19 cellular contexts compared by ENCODE assay signal in genomic region chr1:204852854-204853253, GRCh38. TPM values are rescaled to one million over a fixed set of nuclear protein-coding genes. Genes with fewer than 3 reads are reported as not detected.
DNase-seq lines count a peak whose midpoint lies in the region; ATAC-seq lines count a peak whose summit lies in the region.
"Had no signal": no experiment of that assay in that cellular context is flagged by ENCODE, and none has a peak within 500 bp of the region (broad histone marks: within the 10 kb centered on the region; RNA-seq: fewer than 3 reads in every experiment).

No MANE protein-coding gene starts in this region.

- intact Hi-C loops in cardiac septum (cut with DNase I) = no loop called here
- intact Hi-C loops in left cardiac atrium (cut with DNase I) = no loop called here
- intact Hi-C loops in sciatic nerve (cut with DNase I) = no loop called here

- H3K4me3 ChIP-seq in SJCRH30 = no peak overlapping the region
- H3K4me3 ChIP-seq: A549; BLaER1 treated with 17β-estradiol and CSF1 and Interleukin-3, amounts not matched to agents 10 nM and 100 nM had no signal

- no peaks in the 10 kb centered on the region for H3K27me3 ChIP-seq in SJCRH30
- H3K27me3 ChIP-seq: BLaER1 treated with 17β-estradiol and CSF1 and Interleukin-3, amounts not matched to agents 10 nM and 100 nM had no signal

- peaks cover 32% of the 10 kb centered on the region for H3K4me1 ChIP-seq in SJCRH30
- H3K4me1 ChIP-seq: A549, Caco-2 had no signal

- H3K9me3 ChIP-seq in SJCRH30 (replicated peaks) = no peaks in the 10 kb centered on the region
- H3K9me3 ChIP-seq: A549; BLaER1 treated with 17β-estradiol and CSF1 and Interleukin-3, amounts not matched to agents 10 nM and 100 nM; Caco-2 had no signal

- H3K27ac ChIP-seq in SJCRH30 = peak overlapping the region; percentile 54
- H3K27ac ChIP-seq: 22Rv1; A549; BLaER1 treated with 17β-estradiol and CSF1 and Interleukin-3, amounts not matched to agents 10 nM and 100 nM; C4-2B had no signal

- DNase-seq in cardiac septum (ENCODE audit: low spot score) (peak; percentile 22), left cardiac atrium (no peak), NCI-H82 (lab: John Stamatoyannopoulos, UW) (peak; percentile 93), SJCRH30 (peak in 1 of 2 experiments; percentile 60), sciatic nerve (ENCODE audit: low spot score) (peak; percentile 31)
- DNase-seq: AML-193; Caco-2; Calu3; CD4-positive, alpha-beta T cell; CD8-positive, alpha-beta T cell; DMS79 treated with DMSO at 0.1 percent for 48 hours; GF-D8 had no signal

- ATAC-seq in left cardiac atrium = no peak
- no peak for ATAC-seq in sciatic nerve
- ATAC-seq in HG02623 (IDR thresholded peaks at IDR 0.05; ENCODE audit: unreplicated experiment) = no peak
- ATAC-seq in HG03469 (IDR thresholded peaks at IDR 0.05; ENCODE audit: unreplicated experiment) = no peak
- no peak for ATAC-seq in GM21576 (IDR thresholded peaks at IDR 0.05; ENCODE audit: unreplicated experiment)
- ATAC-seq: A549; CD8-positive, alpha-beta T cell had no signal

- H3K36me3 ChIP-seq in SJCRH30 = peaks cover 5% of the 10 kb centered on the region; the same call in 1 of the 2 replicates
- H3K36me3 ChIP-seq: BLaER1 treated with 17β-estradiol and CSF1 and Interleukin-3, amounts not matched to agents 10 nM and 100 nM had no signal

RNA-seq across cellular contexts. Expression of gene NFASC, which starts 17.8 kb away (rescaled TPM):
- total RNA-seq in cardiac septum = 16.0 TPM
- 10 to 100 TPM; 40.6 to 57.7 TPM for total RNA-seq in left cardiac atrium
- 58.7 and 72.0 TPM in 2 replicates for total RNA-seq in SJCRH30 (2014; rRNA removed; shearing (Covaris generic))
- total RNA-seq in sciatic nerve = 140 TPM
- total RNA-seq: Calu3; CD4-positive, alpha-beta T cell; CD8-positive, alpha-beta T cell had no signal
